ENCODE assay signal across 10 cellular contexts in genomic region chr10:74949434-74949833, GRCh38.
A peak's percentile ranks its signal among the peaks of the same experiment; 100 is the strongest.
DNase-seq lines count a peak whose midpoint lies in the region; ATAC-seq, FAIRE-seq and TF ChIP-seq lines count a peak whose summit lies in the region.
"Had no signal": no experiment of that assay in that cellular context is flagged by ENCODE, and none has a peak within 500 bp of the region (broad histone marks: within the 10 kb centered on the region; RNA-seq: fewer than 3 reads in every experiment).

No MANE protein-coding gene starts in this region.

- H3K4me2 ChIP-seq in HepG2 (ENCODE audit: low read depth, low read length) = no peak overlapping the region

- H3K27ac ChIP-seq in HepG2 (ENCODE audit: extremely low read length, insufficient read depth, low read length) (no peak overlapping the region), right lobe of liver (no peak overlapping the region), brain microvascular endothelial cell (peak overlapping the region; percentile 60)

- CTCF ChIA-PET in HepG2 (lab: Yijun Ruan, JAX; ENCODE audit: low intra/inter-chr PET ratio, low total read pairs) = no interaction called here

- H3K27me3 ChIP-seq in HepG2 (ENCODE audit: control insufficient read depth in 1 of 2, insufficient read depth in 2 of 2, low read length in 2 of 2) (no peaks in the 10 kb centered on the region), right lobe of liver (no peaks in the 10 kb centered on the region), brain microvascular endothelial cell (replicated peaks) (no peaks in the 10 kb centered on the region)

- in situ Hi-C loops in HepG2 (cut with HindIII; ENCODE audit: extremely low pct_ligation_motif_present, low pct_unique_long_range_greater_than_20kb) = no loop called here
- in situ Hi-C loops in brain microvascular endothelial cell (cut with HindIII; ENCODE audit: low pct_ligation_motif_present, low sequenced_read_pairs) = no loop called here

- TF ChIP-seq POLR2A in HepG2 (IDR thresholded peaks at IDR 0.05; ENCODE audit: insufficient read depth in 1 of 2, low read depth in 2 of 2, low read length in 2 of 2) = no peak
- no peak for TF ChIP-seq POLR2A in right lobe of liver (IDR thresholded peaks at IDR 0.05)

- H3K9me3 ChIP-seq in HepG2 (ENCODE audit: low read length) = no peaks in the 10 kb centered on the region
- no peaks in the 10 kb centered on the region for H3K9me3 ChIP-seq in right lobe of liver
- no peaks in the 10 kb centered on the region for H3K9me3 ChIP-seq in mucosa of descending colon

- H2AFZ ChIP-seq in HepG2 (ENCODE audit: low read length) = no peak overlapping the region

- peaks cover 2% of the 10 kb centered on the region for H3K79me2 ChIP-seq in HepG2 (ENCODE audit: insufficient read depth, low read length)

- H3K4me3 ChIP-seq in HepG2 (replicated peaks in 1 of 3; ENCODE audit: insufficient read depth in 1 of 3, low read depth in 2 of 3, low read length in 3 of 3) (no peak overlapping the region), right lobe of liver (no peak overlapping the region), brain microvascular endothelial cell (ENCODE audit: low read depth, low read length) (no peak overlapping the region), mucosa of descending colon (no peak overlapping the region)

- TF ChIP-seq EP300 in HepG2 (IDR thresholded peaks at IDR 0.05; ENCODE audit: low read depth in 2 of 2, low read length in 2 of 2) (no peak), HepG2 (CRISPR knock-in tag; IDR thresholded peaks at IDR 0.05; ENCODE audit: borderline replicate concordance) (no peak)

- H3K4me1 ChIP-seq in HepG2 (ENCODE audit: insufficient read depth, low read length) (peaks cover 45% of the 10 kb centered on the region), right lobe of liver (peaks cover 0 to 28% (median 11%) of the 10 kb centered on the region in 4 donors), mucosa of descending colon (ENCODE audit: low read depth) (peaks cover 25% of the 10 kb centered on the region)

- H3K36me3 ChIP-seq in HepG2 (replicated peaks in 1 of 2; ENCODE audit: control insufficient read depth in 1 of 2, insufficient read depth in 2 of 2, low read length in 2 of 2) (no peaks in the 10 kb centered on the region), right lobe of liver (no peaks in the 10 kb centered on the region), brain microvascular endothelial cell (replicated peaks) (no peaks in the 10 kb centered on the region), mucosa of descending colon (ENCODE audit: low read depth) (no peaks in the 10 kb centered on the region)

- H4K20me1 ChIP-seq in HepG2 (ENCODE audit: insufficient read depth, low read length) = no peaks in the 10 kb centered on the region

- no peak for TF ChIP-seq RAD21 in HepG2 (CRISPR knock-in tag; IDR thresholded peaks at IDR 0.05)

- DNase-seq in HepG2 (ENCODE audit: low spot score) (no peak), right lobe of liver (no peak), brain microvascular endothelial cell (no peak), mucosa of descending colon (no peak), NK-92 (lab: John Stamatoyannopoulos, UW; ENCODE audit: unreplicated experiment) (no peak), ecto neural progenitor cell (ENCODE audit: low spot score) (no peak), HK-2 (ENCODE audit: unreplicated experiment) (no peak), COLO829 (ENCODE audit: low spot score) (no peak)
- DNase-seq: NCI-H2081 treated with DMSO at 0.1 percent for 48 hours, T1000 had no signal

- intact Hi-C loops in HepG2 (cut with micrococcal nuclease; ENCODE audit: unreplicated experiment) = no loop called here
- intact Hi-C loops in right lobe of liver (cut with DNase I) = no loop called here
- intact Hi-C loops in mucosa of descending colon (cut with DNase I, micrococcal nuclease) = no loop called here

- no peak overlapping the region for H3K9ac ChIP-seq in HepG2 (ENCODE audit: insufficient read depth, low read depth, low read length)

- POLR2A ChIA-PET in HepG2 (lab: Yijun Ruan, JAX) = no interaction called here

- ATAC-seq in HepG2 (no peak), right lobe of liver (no peak), mucosa of descending colon (peak; percentile 29)

- BruUV-seq in HepG2 (replicated peaks; lab: Mats Ljungman, UMichigan) = no TSS peak

- no peak for FAIRE-seq in HepG2 (lab: Jason Lieb, UNC)

- WGBS in HepG2 (ENCODE audit: low lambda C conversion rate) = over 99% methylated on average over 3 of the region's 3 CpGs
- 76% methylated on average over 3 of the region's 3 CpGs for WGBS in right lobe of liver (ENCODE audit: insufficient coverage, low coverage, low lambda C conversion rate, missing lambda C conversion rate)

- TF ChIP-seq CTCF in HepG2 (CRISPR knock-in tag; IDR thresholded peaks at IDR 0.05) (no peak), right lobe of liver (IDR thresholded peaks at IDR 0.05) (no peak), brain microvascular endothelial cell (IDR thresholded peaks at IDR 0.05; ENCODE audit: low read depth, low read length, missing control alignments) (no peak), mucosa of descending colon (IDR thresholded peaks at IDR 0.05) (no peak)

TF ChIP-seq in HepG2, 621 proteins besides CTCF, POLR2A, EP300 and RAD21:
- TF ChIP-seq MAFK (conservative IDR thresholded peaks at IDR 0.05 in 1 of 2, IDR thresholded peaks at IDR 0.05 in 1 of 2; ENCODE audit: low read length in 2 of 2) = peak; percentile 15 to 66; a peak in 2 of 4 replicates
- no peak for TF ChIP-seq ZKSCAN5 (CRISPR knock-in tag; IDR thresholded peaks at IDR 0.05)
- TF ChIP-seq MAFF (IDR thresholded peaks at IDR 0.05; ENCODE audit: low read depth, low read length) = peak; percentile 38; the same call in 1 of the 2 replicates
